ENCODE assay signal across 17 cellular contexts in genomic region chr10:12634532-12634931, GRCh38.
A peak's percentile ranks its signal among the peaks of the same experiment; 100 is the strongest.
DNase-seq lines count a peak whose midpoint lies in the region; ATAC-seq and TF ChIP-seq lines count a peak whose summit lies in the region.
"Had no signal": no experiment of that assay in that cellular context is flagged by ENCODE, and none has a peak within 500 bp of the region (broad histone marks: within the 10 kb centered on the region; RNA-seq: fewer than 3 reads in every experiment).

No MANE protein-coding gene starts in this region.

- no peak overlapping the region for H2BK120ac ChIP-seq in H9 (ENCODE audit: low read depth, low read length, poor library complexity, severe bottlenecking)

- H3K4me3 Mint-ChIP-seq in activated naive CD4-positive, alpha-beta T cell treated with anti-CD3 and anti-CD28 coated beads, Interleukin-2, amount 10 ng/mL, durations not matched to agents 7 days and 5 days, result no peak overlapping the region
- H3K4me3 Mint-ChIP-seq in H9, result no peak overlapping the region
- no peak overlapping the region for H3K4me3 Mint-ChIP-seq in activated naive CD8-positive, alpha-beta T cell treated with anti-CD3 and anti-CD28 coated beads, Interleukin-2, amount 50 U/mL, for 24 hours
- H3K4me3 Mint-ChIP-seq in stimulated activated effector memory CD8-positive, alpha-beta T cell treated with anti-CD3 and anti-CD28 coated beads, Interleukin-12 subunit alpha, Interleukin-12 subunit beta, amount 100 ng/mL, for 72 hours, result peak overlapping the region; percentile 48
- H3K4me3 Mint-ChIP-seq: neural crest cell had no signal

- no peak overlapping the region for H2BK15ac ChIP-seq in H9 (ENCODE audit: low read depth, low read length)

- H3K36me3 Mint-ChIP-seq in activated naive CD4-positive, alpha-beta T cell treated with anti-CD3 and anti-CD28 coated beads, Interleukin-2, amount 10 ng/mL, durations not matched to agents 7 days and 5 days, result no peaks in the 10 kb centered on the region
- H3K36me3 Mint-ChIP-seq in H9 (ENCODE audit: insufficient read depth in 1 of 3, low read depth in 3 of 3), result peaks cover 0 to 13% (median 13%) of the 10 kb centered on the region in 3 experiments; a peak in 4 of 7 replicates
- no peaks in the 10 kb centered on the region for H3K36me3 Mint-ChIP-seq in activated naive CD8-positive, alpha-beta T cell treated with anti-CD3 and anti-CD28 coated beads, Interleukin-2, amount 50 U/mL, for 24 hours (ENCODE audit: low read depth)
- peaks cover 6% of the 10 kb centered on the region for H3K36me3 Mint-ChIP-seq in stimulated activated effector memory CD8-positive, alpha-beta T cell treated with anti-CD3 and anti-CD28 coated beads, Interleukin-12 subunit alpha, Interleukin-12 subunit beta, amount 100 ng/mL, for 72 hours

- no peak overlapping the region for H4K8ac ChIP-seq in H9 (replicated peaks; ENCODE audit: insufficient read length, low read depth, low read length)

- no peak overlapping the region for H2AFZ ChIP-seq in H9 (ENCODE audit: low read length)

- H3K4me2 ChIP-seq in H9 (ENCODE audit: insufficient read depth, insufficient read length, low read length), result no peak overlapping the region

- no peak overlapping the region for H4K91ac ChIP-seq in H9 (ENCODE audit: insufficient read length, low read depth, low read length)

- no peaks in the 10 kb centered on the region; the same call in 1 of the 2 replicates for H3K4me1 ChIP-seq in H9 (ENCODE audit: insufficient read depth, low read length)
- H3K4me1 ChIP-seq: lower lobe of right lung had no signal

- no peak overlapping the region for H3K56ac ChIP-seq in H9 (ENCODE audit: insufficient read length, low read depth, low read length)

- H3K4me1 Mint-ChIP-seq in activated naive CD4-positive, alpha-beta T cell treated with anti-CD3 and anti-CD28 coated beads, Interleukin-2, amount 10 ng/mL, durations not matched to agents 7 days and 5 days, result peaks cover 45% of the 10 kb centered on the region
- peaks cover 22 to 33% of the 10 kb centered on the region in 2 experiments for H3K4me1 Mint-ChIP-seq in H9
- H3K4me1 Mint-ChIP-seq in activated naive CD8-positive, alpha-beta T cell treated with anti-CD3 and anti-CD28 coated beads, Interleukin-2, amount 50 U/mL, for 24 hours, result peaks cover 45% of the 10 kb centered on the region
- H3K4me1 Mint-ChIP-seq in stimulated activated effector memory CD8-positive, alpha-beta T cell treated with anti-CD3 and anti-CD28 coated beads, Interleukin-12 subunit alpha, Interleukin-12 subunit beta, amount 100 ng/mL, for 72 hours, result peaks cover 47% of the 10 kb centered on the region

- H3T11ph ChIP-seq in H9 (ENCODE audit: low read length), result no peak overlapping the region

- peaks cover 7% of the 10 kb centered on the region for H3K9me3 ChIP-seq in H9 (ENCODE audit: control insufficient read depth, low read depth, low read length)
- H3K9me3 ChIP-seq: gastroesophageal sphincter, lower lobe of right lung had no signal

- no peaks in the 10 kb centered on the region for H3K79me2 ChIP-seq in H9 (ENCODE audit: insufficient read depth, low read length)

- no peak for TF ChIP-seq CTCF in H9 (conservative IDR thresholded peaks at IDR 0.05)

- H2BK20ac ChIP-seq in H9 (ENCODE audit: low read depth, low read length, poor library complexity, severe bottlenecking), result no peak overlapping the region

- no CpG with 5 or more reads among the region's 10 CpGs for WGBS in H9 (ENCODE audit: extremely low coverage, insufficient read length, low lambda C conversion rate)

- no peaks in the 10 kb centered on the region for H3K23me2 ChIP-seq in H9 (ENCODE audit: insufficient read length, low read depth, low read length, poor library complexity, severe bottlenecking)

- no peak overlapping the region for H3K4ac ChIP-seq in H9 (ENCODE audit: low read depth, low read length)

- DNase-seq in activated naive CD4-positive, alpha-beta T cell treated with anti-CD3 and anti-CD28 coated beads, Interleukin-2, amount 10 ng/mL, durations not matched to agents 7 days and 5 days, result no peak
- DNase-seq in activated naive CD4-positive, alpha-beta T cell (lab: John Stamatoyannopoulos, UW), result no peak
- no peak for DNase-seq in H9
- DNase-seq in activated naive CD8-positive, alpha-beta T cell treated with anti-CD3 and anti-CD28 coated beads, Interleukin-2, amount 50 U/mL, for 24 hours, result no peak
- DNase-seq in stimulated activated effector memory CD8-positive, alpha-beta T cell treated with anti-CD3 and anti-CD28 coated beads, Interleukin-12 subunit alpha, Interleukin-12 subunit beta, amount 100 ng/mL, for 72 hours (ENCODE audit: low spot score in 2 of 2), result no peak
- no peak for DNase-seq in hippocampal formation (lab: John Stamatoyannopoulos, UW)
- DNase-seq: AML-193, DMS79 treated with DMSO at 0.1 percent for 48 hours, GOT3, lower lobe of right lung, NCI-H2029, NCI-H524 treated with DMSO at 0.1 percent for 48 hours had no signal

- no peaks in the 10 kb centered on the region for H4K20me1 ChIP-seq in H9 (ENCODE audit: control insufficient read depth, insufficient read depth, insufficient read length)

- no peak overlapping the region for H3K9ac ChIP-seq in H9 (ENCODE audit: extremely low read depth, insufficient read length, low read length)

- no peak overlapping the region for H3K27ac ChIP-seq in H9 (ENCODE audit: insufficient read length, low read depth, low read length)
- H3K27ac ChIP-seq: gastroesophageal sphincter, lower lobe of right lung had no signal

- H2BK12ac ChIP-seq in H9 (ENCODE audit: insufficient read length, low read depth, low read length), result no peak overlapping the region

- no peak for ATAC-seq in activated naive CD8-positive, alpha-beta T cell treated with anti-CD3 and anti-CD28 coated beads, Interleukin-2, amount 50 U/mL, for 24 hours
- ATAC-seq in stimulated activated effector memory CD8-positive, alpha-beta T cell treated with anti-CD3 and anti-CD28 coated beads, Interleukin-12 subunit alpha, Interleukin-12 subunit beta, amount 100 ng/mL, for 72 hours, result no peak
- ATAC-seq in GM21786 (IDR thresholded peaks at IDR 0.05; ENCODE audit: unreplicated experiment) (no peak), HG03457 (IDR thresholded peaks at IDR 0.05; ENCODE audit: unreplicated experiment) (no peak)
- ATAC-seq: gastroesophageal sphincter, lower lobe of right lung, Panc1 had no signal

- no peaks in the 10 kb centered on the region for H3K27me3 ChIP-seq in H9 (ENCODE audit: insufficient read depth, low read length)
- H3K27me3 ChIP-seq: gastroesophageal sphincter had no signal

- H2BK5ac ChIP-seq in H9 (ENCODE audit: insufficient read length, low read length), result no peak overlapping the region

- H3K27me3 Mint-ChIP-seq in activated naive CD4-positive, alpha-beta T cell treated with anti-CD3 and anti-CD28 coated beads, Interleukin-2, amount 10 ng/mL, durations not matched to agents 7 days and 5 days, result peaks cover 4% of the 10 kb centered on the region
- no peaks in the 10 kb centered on the region; the same call in 1 of the 2 replicates for H3K27me3 Mint-ChIP-seq in H9 (ENCODE audit: low read depth)
- H3K27me3 Mint-ChIP-seq in activated naive CD8-positive, alpha-beta T cell treated with anti-CD3 and anti-CD28 coated beads, Interleukin-2, amount 50 U/mL, for 24 hours, result no peaks in the 10 kb centered on the region

- H3K14ac ChIP-seq in H9 (ENCODE audit: insufficient read depth, low read length), result no peak overlapping the region

- CTCF ChIA-PET in activated naive CD4-positive, alpha-beta T cell treated with anti-CD3 and anti-CD28 coated beads, Interleukin-2, amount 10 ng/mL, durations not matched to agents 7 days and 5 days (lab: Charles Lee), result interaction anchor here (0.9 to 1.7 kb wide), 2 partner anchors 22 to 39 kb away, joined by 3 to 6 read pairs; no protein-coding TSS in a partner anchor

- no peak overlapping the region for H3K23ac ChIP-seq in H9 (ENCODE audit: insufficient read length, low read depth, low read length)

- no peaks in the 10 kb centered on the region for H3K9me3 Mint-ChIP-seq in activated naive CD4-positive, alpha-beta T cell treated with anti-CD3 and anti-CD28 coated beads, Interleukin-2, amount 10 ng/mL, durations not matched to agents 7 days and 5 days
- peaks cover 0 to 7% of the 10 kb centered on the region in 2 experiments; a peak in 3 of 5 replicates for H3K9me3 Mint-ChIP-seq in H9
- no peaks in the 10 kb centered on the region for H3K9me3 Mint-ChIP-seq in activated naive CD8-positive, alpha-beta T cell treated with anti-CD3 and anti-CD28 coated beads, Interleukin-2, amount 50 U/mL, for 24 hours
- no peaks in the 10 kb centered on the region for H3K9me3 Mint-ChIP-seq in stimulated activated effector memory CD8-positive, alpha-beta T cell treated with anti-CD3 and anti-CD28 coated beads, Interleukin-12 subunit alpha, Interleukin-12 subunit beta, amount 100 ng/mL, for 72 hours
- H3K9me3 Mint-ChIP-seq: neural crest cell had no signal

- no peak overlapping the region for H2AK5ac ChIP-seq in H9 (ENCODE audit: insufficient read length, low read length)

- peak overlapping the region; percentile 75 for H3K27ac Mint-ChIP-seq in activated naive CD4-positive, alpha-beta T cell treated with anti-CD3 and anti-CD28 coated beads, Interleukin-2, amount 10 ng/mL, durations not matched to agents 7 days and 5 days
- H3K27ac Mint-ChIP-seq in H9, result peak overlapping the region in 2 of 3 experiments; percentile 40 to 42; a peak in 4 of 7 replicates
- H3K27ac Mint-ChIP-seq in activated naive CD8-positive, alpha-beta T cell treated with anti-CD3 and anti-CD28 coated beads, Interleukin-2, amount 50 U/mL, for 24 hours, result peak overlapping the region; percentile 82
- peak overlapping the region; percentile 88 for H3K27ac Mint-ChIP-seq in stimulated activated effector memory CD8-positive, alpha-beta T cell treated with anti-CD3 and anti-CD28 coated beads, Interleukin-12 subunit alpha, Interleukin-12 subunit beta, amount 100 ng/mL, for 72 hours

- H3K18ac ChIP-seq in H9 (ENCODE audit: insufficient read length, low read depth, low read length), result no peak overlapping the region

- no peak overlapping the region for H4K5ac ChIP-seq in H9 (ENCODE audit: insufficient read length, low read depth, low read length)

- no peaks in the 10 kb centered on the region for H3K79me1 ChIP-seq in H9 (ENCODE audit: insufficient read depth, low read depth, low read length, poor library complexity, severe bottlenecking)
